Comparison of ENCODE assay signal across 33 cellular contexts in genomic region chr5:64722588-64722987, GRCh38. TPM values are rescaled to one million over a fixed set of nuclear protein-coding genes. Genes with fewer than 3 reads are reported as not detected.
"Had no signal": no experiment of that assay in that cellular context is flagged by ENCODE, and none has a peak within 500 bp of the region (broad histone marks: within the 10 kb centered on the region; RNA-seq: fewer than 3 reads in every experiment).

No MANE protein-coding gene starts in this region.

- H3K4me2 ChIP-seq: hepatocyte, smooth muscle cell had no signal

- H3K27ac ChIP-seq: coronary artery, epithelial cell of prostate, gastrocnemius medialis, hepatocyte, left ventricle myocardium inferior, lower lobe of right lung, parathyroid adenoma, right lobe of liver, suprapubic skin, transverse colon, upper lobe of right lung, uterus had no signal

- H3K4me1 ChIP-seq: gastrocnemius medialis, left ventricle myocardium inferior, lower lobe of right lung, parathyroid adenoma, right lobe of liver, suprapubic skin, transverse colon, upper lobe of right lung, uterus had no signal

- H2AFZ ChIP-seq: hepatocyte, parathyroid adenoma had no signal

- H3K9me3 ChIP-seq: gastrocnemius medialis, left ventricle myocardium inferior, lower lobe of right lung, right lobe of liver, suprapubic skin, transverse colon, upper lobe of right lung, uterus had no signal

- H3K9me3 Mint-ChIP-seq: effector memory CD8-positive, alpha-beta T cell; natural killer cell; neural crest cell; stimulated activated naive CD8-positive, alpha-beta T cell treated with anti-CD3 and anti-CD28 coated beads, Interleukin-15, amount 100 ng/mL, for 72 hours had no signal

- H3K9ac ChIP-seq: parathyroid adenoma had no signal

- H3K4me3 ChIP-seq: coronary artery, gastrocnemius medialis, hepatocyte, left ventricle myocardium inferior, lower lobe of right lung, right lobe of liver, smooth muscle cell, suprapubic skin, transverse colon, upper lobe of right lung, uterus had no signal

- H3K4me1 Mint-ChIP-seq: natural killer cell; neural crest cell; stimulated activated naive CD8-positive, alpha-beta T cell treated with anti-CD3 and anti-CD28 coated beads, Interleukin-15, amount 100 ng/mL, for 72 hours had no signal

- H3K4me3 Mint-ChIP-seq: effector memory CD8-positive, alpha-beta T cell; natural killer cell; neural crest cell; stimulated activated naive CD8-positive, alpha-beta T cell treated with anti-CD3 and anti-CD28 coated beads, Interleukin-15, amount 100 ng/mL, for 72 hours had no signal

- H3K79me2 ChIP-seq: hepatocyte, parathyroid adenoma had no signal

- H3K27me3 Mint-ChIP-seq: effector memory CD8-positive, alpha-beta T cell; progenitor cell of endocrine pancreas; stimulated activated naive CD8-positive, alpha-beta T cell treated with anti-CD3 and anti-CD28 coated beads, Interleukin-15, amount 100 ng/mL, for 72 hours had no signal

- H3K27ac Mint-ChIP-seq: effector memory CD8-positive, alpha-beta T cell; natural killer cell; progenitor cell of endocrine pancreas; stimulated activated naive CD8-positive, alpha-beta T cell treated with anti-CD3 and anti-CD28 coated beads, Interleukin-15, amount 100 ng/mL, for 72 hours had no signal

- ATAC-seq: effector memory CD8-positive, alpha-beta T cell; esophagus mucosa; gastrocnemius medialis; left colon; lower lobe of right lung; natural killer cell; right lobe of liver; stimulated activated naive CD8-positive, alpha-beta T cell treated with anti-CD3 and anti-CD28 coated beads, Interleukin-15, amount 100 ng/mL, for 72 hours; upper lobe of right lung had no signal

- DNase-seq: dermis blood vessel endothelial cell; effector memory CD8-positive, alpha-beta T cell; foreskin fibroblast; gastrocnemius medialis; head of caudate nucleus; islet precursor cell; kidney glomerular epithelial cell; left colon; left ventricle myocardium inferior; lower lobe of right lung; natural killer cell; right lobe of liver; stimulated activated CD4-positive, alpha-beta T cell treated with anti-CD3 and anti-CD28 coated beads, Interleukin-12 subunit alpha, Interleukin-12 subunit beta, amount 100 ng/mL, for 4 hours; stimulated activated CD4-positive, alpha-beta T cell treated with anti-CD3 and anti-CD28 coated beads, Interleukin-1b, Interleukin-23, amount 100 ng/mL, for 48 hours; stimulated activated CD4-positive, alpha-beta T cell treated with anti-CD3 and anti-CD28 coated beads, Interleukin-4, amount 100 ng/mL, for 1 hour; stimulated activated CD8-positive, alpha-beta memory T cell treated with anti-CD3 and anti-CD28 coated beads, Interleukin-4, amount 100 ng/mL, for 48 hours; stimulated activated naive CD4-positive, alpha-beta T cell; stimulated activated naive CD8-positive, alpha-beta T cell treated with anti-CD3 and anti-CD28 coated beads, Interleukin-15, amount 100 ng/mL, for 72 hours; transverse colon; upper lobe of right lung; uterus had no signal

- H3K36me3 ChIP-seq: uterus had no signal

- H3K27me3 ChIP-seq: gastrocnemius medialis, hepatocyte, right lobe of liver, suprapubic skin, transverse colon, upper lobe of right lung, uterus had no signal

RNA-seq across cellular contexts. Expression of gene SHISAL2B, which starts 32.3 kb away (rescaled TPM):
- total RNA-seq: dermis blood vessel endothelial cell, esophagus mucosa, gastrocnemius medialis, glomerular endothelial cell, hepatocyte, left colon, left ventricle myocardium inferior, lower lobe of right lung, mononuclear cell, natural killer cell, osteoblast, progenitor cell of endocrine pancreas, right lobe of liver, smooth muscle cell, suprapubic skin, transverse colon, upper lobe of right lung, uterus had no signal
- polyA plus RNA-seq: smooth muscle cell had no signal
